10 cellular contexts compared by ENCODE assay signal in the genomic region with DNA sequence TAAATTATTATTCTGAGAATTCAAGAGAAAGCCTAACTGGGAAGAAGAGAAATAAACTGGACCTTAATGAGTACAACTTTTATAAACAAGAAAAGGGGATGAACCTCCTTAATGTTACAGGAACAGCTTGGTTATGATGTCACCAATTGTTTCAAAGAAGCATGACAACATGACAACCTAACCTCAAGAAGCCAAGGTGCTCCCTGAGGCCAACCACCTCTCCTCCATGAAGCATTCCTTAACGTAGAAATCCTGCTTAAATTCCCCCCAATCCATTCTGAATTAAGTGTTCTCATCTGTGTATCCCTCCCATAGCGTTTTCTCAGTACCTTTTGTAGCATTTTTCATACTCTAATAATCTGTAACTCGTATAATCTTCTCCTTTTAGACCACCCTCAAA. TPM values are rescaled to one million over a fixed set of nuclear protein-coding genes. Genes with fewer than 3 reads are reported as not detected.
DNase-seq lines count a peak whose midpoint lies in the region; ATAC-seq and TF ChIP-seq lines count a peak whose summit lies in the region.
"Had no signal": no experiment of that assay in that cellular context is flagged by ENCODE, and none has a peak within 500 bp of the region (broad histone marks: within the 10 kb centered on the region; RNA-seq: fewer than 3 reads in every experiment).

No MANE protein-coding gene starts in this region.

- H3K27me3 ChIP-seq in Panc1 (ENCODE audit: control insufficient read depth, insufficient read depth, low read length) = no peaks in the 10 kb centered on the region
- H3K27me3 ChIP-seq in foreskin keratinocyte = no peaks in the 10 kb centered on the region

- ATAC-seq in Panc1 (no peak), foreskin keratinocyte (no peak), HG02938 (IDR thresholded peaks at IDR 0.05; ENCODE audit: unreplicated experiment) (no peak), GM18867 (IDR thresholded peaks at IDR 0.05; ENCODE audit: unreplicated experiment) (no peak)
- no peak for ATAC-seq in stimulated activated memory B cell treated with anti-CD40 and anti-IgM and Interleukin-4, amounts not matched to agents 10 μg/mL and 1 μg/mL and 100 μg/mL, for 72 hours

- peaks cover 9% of the 10 kb centered on the region for H3K36me3 ChIP-seq in Panc1 (ENCODE audit: control insufficient read depth, insufficient read depth, low read length)

- peak overlapping the region; percentile 90 for H3K4me3 Mint-ChIP-seq in activated naive CD4-positive, alpha-beta T cell treated with anti-CD3 and anti-CD28 coated beads for 36 hours
- peak overlapping the region; percentile 98 for H3K4me3 Mint-ChIP-seq in stimulated activated memory B cell treated with anti-CD40 and anti-IgM and Interleukin-4, amounts not matched to agents 10 μg/mL and 1 μg/mL and 100 μg/mL, for 72 hours

- peak overlapping the region; percentile 10 to 100; a peak in 2 of 4 replicates for H3K4me3 ChIP-seq in Panc1 (ENCODE audit: low read depth in 2 of 2, low read length in 2 of 2)
- H3K4me3 ChIP-seq in epithelial cell of esophagus (ENCODE audit: low read length) = peak overlapping the region; percentile 99

- peaks cover 35% of the 10 kb centered on the region for H3K4me1 Mint-ChIP-seq in activated naive CD4-positive, alpha-beta T cell treated with anti-CD3 and anti-CD28 coated beads for 36 hours (ENCODE audit: low read depth)
- H3K4me1 Mint-ChIP-seq in stimulated activated memory B cell treated with anti-CD40 and anti-IgM and Interleukin-4, amounts not matched to agents 10 μg/mL and 1 μg/mL and 100 μg/mL, for 72 hours = peaks cover 49% of the 10 kb centered on the region

- H3K27ac Mint-ChIP-seq in activated naive CD4-positive, alpha-beta T cell treated with anti-CD3 and anti-CD28 coated beads for 36 hours = peak overlapping the region; percentile 96
- peak overlapping the region; percentile 98 for H3K27ac Mint-ChIP-seq in stimulated activated memory B cell treated with anti-CD40 and anti-IgM and Interleukin-4, amounts not matched to agents 10 μg/mL and 1 μg/mL and 100 μg/mL, for 72 hours

- in situ Hi-C loops in Panc1 (cut with HindIII; ENCODE audit: low pct_unique_long_range_greater_than_20kb, low sequenced_read_pairs) = no loop called here

- BruUV-seq in Panc1 (replicated peaks; lab: Mats Ljungman, UMichigan) = no TSS peak

- CTCF ChIA-PET in activated naive CD4-positive, alpha-beta T cell treated with anti-CD3 and anti-CD28 coated beads for 36 hours (lab: Charles Lee) = interaction anchor here (1.2 kb wide), 1 partner anchor 33 kb away, joined by 3 read pairs; no protein-coding TSS in a partner anchor
- CTCF ChIA-PET in Panc1 (lab: Charles Lee) = no interaction called here

- no peaks in the 10 kb centered on the region for H3K27me3 Mint-ChIP-seq in activated naive CD4-positive, alpha-beta T cell treated with anti-CD3 and anti-CD28 coated beads for 36 hours (ENCODE audit: low read depth)
- H3K27me3 Mint-ChIP-seq in stimulated activated memory B cell treated with anti-CD40 and anti-IgM and Interleukin-4, amounts not matched to agents 10 μg/mL and 1 μg/mL and 100 μg/mL, for 72 hours = no peaks in the 10 kb centered on the region

- intact Hi-C loops in activated naive CD4-positive, alpha-beta T cell treated with anti-CD3 and anti-CD28 coated beads for 36 hours (cut with micrococcal nuclease) = loop anchor here (5.0 kb wide), 1 partner anchor 806 kb away; no protein-coding TSS in a partner anchor
- intact Hi-C loops in Panc1 (cut with micrococcal nuclease; ENCODE audit: unreplicated experiment) = loop anchor here (10.0 kb wide), 1 partner anchor 132 kb away; the partner anchor contains the start of gene MYB

- H3K9me3 ChIP-seq in Panc1 (ENCODE audit: control insufficient read depth, insufficient read depth, low read depth, low read length) = no peaks in the 10 kb centered on the region

- POLR2A ChIA-PET in Panc1 (lab: Charles Lee) = no interaction called here

- peaks cover 18% of the 10 kb centered on the region for H3K36me3 Mint-ChIP-seq in activated naive CD4-positive, alpha-beta T cell treated with anti-CD3 and anti-CD28 coated beads for 36 hours (ENCODE audit: low read depth)
- H3K36me3 Mint-ChIP-seq in stimulated activated memory B cell treated with anti-CD40 and anti-IgM and Interleukin-4, amounts not matched to agents 10 μg/mL and 1 μg/mL and 100 μg/mL, for 72 hours = peaks cover 12% of the 10 kb centered on the region

- no peak for DNase-seq in activated naive CD4-positive, alpha-beta T cell treated with anti-CD3 and anti-CD28 coated beads for 36 hours
- no peak for DNase-seq in activated naive CD4-positive, alpha-beta T cell (lab: John Stamatoyannopoulos, UW)
- DNase-seq in Panc1 (ENCODE audit: low read depth, low spot score) = no peak
- DNase-seq in epithelial cell of esophagus (ENCODE audit: low read depth) = peak; percentile 19
- no peak for DNase-seq in foreskin keratinocyte
- DNase-seq: activated CD8-positive, alpha-beta memory T cell treated with anti-CD3 and anti-CD28 coated beads, Interleukin-2, amount 50 U/mL, for 4 hours; NCI-H774 had no signal

- H3K27ac ChIP-seq in Panc1 (ENCODE audit: low read length) (no peak overlapping the region), foreskin keratinocyte (no peak overlapping the region)

- no peak for TF ChIP-seq CTCF in Panc1 (IDR thresholded peaks at IDR 0.05)
- no peak for TF ChIP-seq CTCF in epithelial cell of esophagus (IDR thresholded peaks at IDR 0.05; ENCODE audit: insufficient read depth, low read depth, low read length, missing control alignments)
- TF ChIP-seq CTCF in foreskin keratinocyte (conservative IDR thresholded peaks at IDR 0.05) = no peak

- no peaks in the 10 kb centered on the region for H3K9me3 Mint-ChIP-seq in activated naive CD4-positive, alpha-beta T cell treated with anti-CD3 and anti-CD28 coated beads for 36 hours
- H3K9me3 Mint-ChIP-seq in stimulated activated memory B cell treated with anti-CD40 and anti-IgM and Interleukin-4, amounts not matched to agents 10 μg/mL and 1 μg/mL and 100 μg/mL, for 72 hours = no peaks in the 10 kb centered on the region

- peaks cover 19% of the 10 kb centered on the region for H3K4me1 ChIP-seq in Panc1 (ENCODE audit: control insufficient read depth, insufficient read depth, low read length)
- H3K4me1 ChIP-seq in foreskin keratinocyte = peaks cover 7% of the 10 kb centered on the region

RNA-seq across cellular contexts. Expression of gene HBS1L, which starts 1.7 kb away (rescaled TPM):
- total RNA-seq in activated naive CD4-positive, alpha-beta T cell treated with anti-CD3 and anti-CD28 coated beads for 36 hours = 100 to 1,000 TPM; 150 to 153 TPM
- total RNA-seq in Panc1 (2021; ENCODE audit: unreplicated experiment) (79.2 TPM), foreskin keratinocyte (76.8 and 86.9 TPM in 2 replicates)
- polyA plus RNA-seq in Panc1 (2012; ENCODE audit: insufficient read length) = 45.1 TPM
- 18.3 and 24.8 TPM in 2 replicates for polyA plus RNA-seq in foreskin keratinocyte
